8 cellular contexts compared by ENCODE assay signal in the genomic region with DNA sequence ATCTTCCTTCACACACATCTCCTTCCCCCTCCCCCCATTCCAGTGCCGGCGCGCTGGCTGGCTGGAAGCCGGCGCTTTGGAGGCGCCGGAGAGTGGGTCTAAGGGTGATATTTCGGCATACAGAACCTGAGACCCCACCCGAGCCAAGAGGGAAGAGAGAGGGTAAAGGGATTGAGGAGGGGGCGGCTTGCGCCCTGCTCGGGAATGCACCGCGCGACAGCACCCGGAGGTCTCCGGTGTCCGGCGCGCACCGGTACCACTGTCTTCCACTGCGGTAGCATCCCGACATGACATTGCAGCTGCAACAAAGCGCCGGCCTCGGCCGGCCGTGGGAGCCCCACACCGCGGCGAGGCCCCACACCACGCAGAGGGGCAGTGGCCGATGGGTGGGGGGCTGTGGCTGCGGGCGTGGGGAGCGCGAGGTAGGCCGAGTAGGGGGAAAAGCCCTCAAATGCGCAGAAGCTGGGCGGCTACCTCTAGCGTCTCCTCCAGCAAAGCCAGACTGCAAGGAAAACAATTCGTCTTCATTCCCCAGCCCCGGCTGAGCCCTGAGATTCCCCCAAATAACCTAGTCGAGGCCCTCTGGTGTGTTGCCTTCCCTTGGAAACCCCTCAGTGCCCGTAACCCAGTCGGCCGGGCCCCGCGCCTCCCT. TPM values are rescaled to one million over a fixed set of nuclear protein-coding genes. Genes with fewer than 3 reads are reported as not detected.
DNase-seq lines count a peak whose midpoint lies in the region; ATAC-seq, FAIRE-seq and TF ChIP-seq lines count a peak whose summit lies in the region.

No MANE protein-coding gene starts in this region.

- FAIRE-seq in endothelial cell of umbilical vein (lab: Jason Lieb, UNC): no peak

- H3K9me3 ChIP-seq in SK-N-MC (ENCODE audit: low read depth, low read length) (no peaks in the 10 kb centered on the region), endothelial cell of umbilical vein (replicated peaks; ENCODE audit: control insufficient read depth, insufficient read depth, low read length) (no peaks in the 10 kb centered on the region), vagina (no peaks in the 10 kb centered on the region)

- TF ChIP-seq POLR2A in endothelial cell of umbilical vein (IDR thresholded peaks at IDR 0.05; ENCODE audit: low read depth, low read length): no peak
- TF ChIP-seq POLR2A in vagina (IDR thresholded peaks at IDR 0.05): no peak

- peak overlapping the region; percentile 86 for H3K4me2 ChIP-seq in endothelial cell of umbilical vein (ENCODE audit: insufficient read depth, low read length)

- peak; percentile 32 for DNase-seq in stimulated activated CD4-positive, alpha-beta T cell treated with anti-CD3 and anti-CD28 coated beads, Interleukin-15, amount 100 ng/mL, for 24 hours
- DNase-seq in stimulated activated CD4-positive, alpha-beta T cell treated with anti-CD3 and anti-CD28 coated beads, Interleukin-1b, Interleukin-23, amount 100 ng/mL, for 48 hours: no peak
- DNase-seq in SK-N-MC (ENCODE audit: low read depth, low spot score): no peak
- DNase-seq in endothelial cell of umbilical vein (ENCODE audit: low read depth, low spot score): peak; percentile 49
- DNase-seq in mucosa of gallbladder (ENCODE audit: low spot score): peak; percentile 16
- DNase-seq in vagina (ENCODE audit: extremely low spot score in 2 of 2): no peak

- H3K27ac ChIP-seq in SK-N-MC: no peak overlapping the region
- peak overlapping the region; percentile 60 for H3K27ac ChIP-seq in endothelial cell of umbilical vein (ENCODE audit: insufficient read depth, low read depth, low read length)
- H3K27ac ChIP-seq in vagina: peak overlapping the region; percentile 65

- TF ChIP-seq CTCF in endothelial cell of umbilical vein (IDR thresholded peaks at IDR 0.05; ENCODE audit: extremely low read depth in 1 of 2, insufficient read depth in 1 of 2, low read depth in 1 of 2, low read length in 2 of 2): no peak
- no peak for TF ChIP-seq CTCF in vagina (IDR thresholded peaks at IDR 0.05)

- H3K9me1 ChIP-seq in endothelial cell of umbilical vein (replicated peaks; ENCODE audit: control insufficient read depth, extremely low read depth, insufficient read depth, low read length): no peaks in the 10 kb centered on the region

- no peaks in the 10 kb centered on the region for H3K27me3 ChIP-seq in endothelial cell of umbilical vein (ENCODE audit: control insufficient read depth in 2 of 2, insufficient read depth in 2 of 2, low read length in 2 of 2)
- H3K27me3 ChIP-seq in vagina: no peaks in the 10 kb centered on the region

- no peaks in the 10 kb centered on the region for H3K36me3 ChIP-seq in SK-N-MC (ENCODE audit: insufficient read depth, low read length)
- no peaks in the 10 kb centered on the region for H3K36me3 ChIP-seq in endothelial cell of umbilical vein (ENCODE audit: control insufficient read depth in 2 of 2, extremely low read depth in 1 of 2, insufficient read depth in 2 of 2, low read length in 2 of 2)
- no peaks in the 10 kb centered on the region for H3K36me3 ChIP-seq in vagina

- POLR2A ChIA-PET in endothelial cell of umbilical vein (lab: Charles Lee): no interaction called here

- H3K9ac ChIP-seq in SK-N-MC (ENCODE audit: insufficient read length) (no peak overlapping the region), endothelial cell of umbilical vein (replicated peaks; ENCODE audit: extremely low read depth, insufficient read depth, low read length) (peak overlapping the region; percentile 72)

- peak overlapping the region; percentile 77 for H2AFZ ChIP-seq in endothelial cell of umbilical vein (ENCODE audit: low read depth, low read length)

- dilution Hi-C loops in endothelial cell of umbilical vein (cut with MboI; ENCODE audit: extremely low pct_ligation_motif_present, low sequenced_read_pairs): no loop called here

- H4K20me1 ChIP-seq in endothelial cell of umbilical vein (replicated peaks; ENCODE audit: control insufficient read depth, extremely low read depth, insufficient read depth, low read length): peaks cover 1% of the 10 kb centered on the region

- no TSS peak for BruUV-seq in endothelial cell of umbilical vein (replicated peaks; lab: Mats Ljungman, UMichigan)

- H3K79me2 ChIP-seq in endothelial cell of umbilical vein (ENCODE audit: control insufficient read depth, insufficient read depth, low read length): peaks cover 33% of the 10 kb centered on the region

- ATAC-seq in HG02981 (IDR thresholded peaks at IDR 0.05; ENCODE audit: unreplicated experiment) (peak; percentile 6), HG03521 (IDR thresholded peaks at IDR 0.05; ENCODE audit: unreplicated experiment) (no peak)

- H3K4me3 ChIP-seq in SK-N-MC (peak overlapping the region; percentile 91), endothelial cell of umbilical vein (replicated peaks in 1 of 3; ENCODE audit: insufficient read depth in 1 of 3, low read depth in 1 of 3, low read length in 3 of 3) (peak overlapping the region; percentile 49 to 86 (median 80)), vagina (peak overlapping the region; percentile 62 to 68)

- peaks cover 16% of the 10 kb centered on the region for H3K4me1 ChIP-seq in endothelial cell of umbilical vein (ENCODE audit: control insufficient read depth, extremely low read depth, insufficient read depth, low read length)
- H3K4me1 ChIP-seq in vagina: peaks cover 10% of the 10 kb centered on the region

- intact Hi-C loops in endothelial cell of umbilical vein (cut with micrococcal nuclease): loop anchor here (1.0 to 5.0 kb wide), 8 partner anchors 44 to 891 kb away; no protein-coding TSS in a partner anchor
- intact Hi-C loops in vagina (cut with DNase I): no loop called here

- CTCF ChIA-PET in endothelial cell of umbilical vein (lab: Charles Lee): interaction anchor here (0.8 to 7.4 kb wide), 10 partner anchors 9 to 890 kb away, joined by 3 to 129 read pairs (median 5); no protein-coding TSS in a partner anchor

TF ChIP-seq in endothelial cell of umbilical vein, 7 proteins besides CTCF, POLR2A, EP300 and RAD21:
- TF ChIP-seq MYC (IDR thresholded peaks at IDR 0.05; ENCODE audit: low read depth, low read length): no peak
- no peak for TF ChIP-seq GATA2 (IDR thresholded peaks at IDR 0.05; ENCODE audit: insufficient read depth, insufficient read length, low read depth, low read length)
- no peak for TF ChIP-seq FOS (IDR thresholded peaks at IDR 0.05; ENCODE audit: borderline replicate concordance, insufficient read depth, low read length)
- TF ChIP-seq EZH2 (IDR thresholded peaks at IDR 0.05; ENCODE audit: borderline replicate concordance, low read depth, low read length, severe bottlenecking): no peak
- TF ChIP-seq, protein P1, sequence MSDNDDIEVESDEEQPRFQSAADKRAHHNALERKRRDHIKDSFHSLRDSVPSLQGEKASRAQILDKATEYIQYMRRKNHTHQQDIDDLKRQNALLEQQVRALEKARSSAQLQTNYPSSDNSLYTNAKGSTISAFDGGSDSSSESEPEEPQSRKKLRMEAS (IDR thresholded peaks at IDR 0.05; ENCODE audit: insufficient read depth, insufficient read length): no peak
- no peak for TF ChIP-seq POLR2AphosphoS5 (IDR thresholded peaks at IDR 0.05; ENCODE audit: insufficient read depth, low read depth, low read length)
- no peak for TF ChIP-seq JUN (IDR thresholded peaks at IDR 0.05; ENCODE audit: borderline replicate concordance, insufficient read depth, insufficient read length, low read depth)

RNA-seq across cellular contexts. Expression of a gene that starts 0.9 kb away (rescaled TPM):
- total RNA-seq in endothelial cell of umbilical vein: 40.6 and 52.3 TPM in 2 replicates
- polyA plus RNA-seq in endothelial cell of umbilical vein: 24.9 and 26.0 TPM in 2 replicates
- 29.9 and 30.9 TPM in 2 replicates for polyA plus RNA-seq in endothelial cell of umbilical vein (2011; cell fraction: cytosol; rRNA removed)
- polyA plus RNA-seq in endothelial cell of umbilical vein (2011; cell fraction: nucleus; rRNA removed): 14.2 and 15.3 TPM in 2 replicates
- 44.0 and 56.2 TPM in 2 replicates for polyA plus RNA-seq in endothelial cell of umbilical vein (2012)
- polyA minus RNA-seq in endothelial cell of umbilical vein: 44.6 and 48.0 TPM in 2 replicates
- 14.5 TPM for polyA minus RNA-seq in endothelial cell of umbilical vein (2011; cell fraction: cytosol; rRNA and poly(A)+ RNA removed)
- polyA minus RNA-seq in endothelial cell of umbilical vein (2011; cell fraction: nucleus; rRNA and poly(A)+ RNA removed): 30.7 and 30.8 TPM in 2 replicates
- total RNA-seq in mucosa of gallbladder: 64.7 TPM
- 30.4 TPM for total RNA-seq in vagina

Comparison
In these comparisons a context has a peak if more than half of its experiments do, and no peak if none do; other contexts are left out.
1. DNase-seq: peak in stimulated activated CD4-positive, alpha-beta T cell treated with anti-CD3 and anti-CD28 coated beads, Interleukin-15, amount 100 ng/mL, for 24 hours (single experiment), endothelial cell of umbilical vein (single experiment) and mucosa of gallbladder (single experiment); none in stimulated activated CD4-positive, alpha-beta T cell treated with anti-CD3 and anti-CD28 coated beads, Interleukin-1b, Interleukin-23, amount 100 ng/mL, for 48 hours (single experiment), SK-N-MC (single experiment) and vagina (0 of 2).
2. Peak in every context shown above with its lines, with median percentiles within 50 percentile points of each other: H3K4me3 ChIP-seq.